29 cellular contexts compared by ENCODE assay signal in genomic region chr12:70815056-70815455, GRCh38.
"Had no signal": no experiment of that assay in that cellular context is flagged by ENCODE, and none has a peak within 500 bp of the region (broad histone marks: within the 10 kb centered on the region; RNA-seq: fewer than 3 reads in every experiment).

No MANE protein-coding gene starts in this region.

- DNase-seq: hypothalamus; immature natural killer cell; kidney; left colon; left lung; lower lobe of right lung; mammary epithelial cell; mesenchymal stem cell; naive thymus-derived CD8-positive, alpha-beta T cell; nucleus accumbens; pancreas; retina; right cardiac atrium; stimulated activated CD4-positive, alpha-beta T cell treated with anti-CD3 and anti-CD28 coated beads, Interleukin-12 subunit alpha, Interleukin-12 subunit beta, amount 100 ng/mL, for 4 hours; stimulated activated CD4-positive, alpha-beta T cell treated with anti-CD3 and anti-CD28 coated beads, Interleukin-15, amount 100 ng/mL, for 24 hours; stimulated activated CD4-positive, alpha-beta T cell treated with anti-CD3 and anti-CD28 coated beads, Interleukin-2, amount 100 ng/mL, for 24 hours; stimulated activated CD4-positive, alpha-beta T cell treated with anti-CD3 and anti-CD28 coated beads, Interleukin-4, amount 100 ng/mL, for 1 hour; stimulated activated naive B cell treated with anti-CD40 and anti-IgM and Interleukin-4, amounts not matched to agents 10 μg/mL and 1 μg/mL and 100 μg/mL, for 72 hours; stimulated activated naive CD8-positive, alpha-beta T cell treated with anti-CD3 and anti-CD28 coated beads, Interleukin-15, Interleukin-2, amounts not matched to agents 100 U/mL and 50 U/mL, for 24 hours; stomach; testis; thyroid gland; trophoblast cell; upper lobe of right lung had no signal

- H3K27ac Mint-ChIP-seq: immature natural killer cell; naive thymus-derived CD8-positive, alpha-beta T cell; nephron; stimulated activated naive B cell treated with anti-CD40 and anti-IgM and Interleukin-4, amounts not matched to agents 10 μg/mL and 1 μg/mL and 100 μg/mL, for 72 hours had no signal

- H3K4me3 ChIP-seq: left lung, lower lobe of right lung, pancreas, prostate gland, skin epidermis, stomach, testis, thyroid gland, upper lobe of right lung had no signal

- H3K9me3 ChIP-seq: left lung, lower lobe of right lung, pancreas, prostate gland, stomach, testis, thyroid gland, upper lobe of right lung had no signal

- H3K27me3 ChIP-seq: left lung, pancreas, stomach, testis, thyroid gland, upper lobe of right lung had no signal

- H3K4me3 Mint-ChIP-seq: immature natural killer cell; naive thymus-derived CD8-positive, alpha-beta T cell; nephron; neural crest cell; stimulated activated naive B cell treated with anti-CD40 and anti-IgM and Interleukin-4, amounts not matched to agents 10 μg/mL and 1 μg/mL and 100 μg/mL, for 72 hours had no signal

- H3K36me3 ChIP-seq: left lung, lower lobe of right lung, pancreas, prostate gland, stomach, thyroid gland, upper lobe of right lung had no signal

- H3K36me3 Mint-ChIP-seq: immature natural killer cell; naive thymus-derived CD8-positive, alpha-beta T cell; stimulated activated naive B cell treated with anti-CD40 and anti-IgM and Interleukin-4, amounts not matched to agents 10 μg/mL and 1 μg/mL and 100 μg/mL, for 72 hours had no signal

- ATAC-seq: left lung; lower lobe of right lung; naive thymus-derived CD8-positive, alpha-beta T cell; pancreas; right cardiac atrium; sciatic nerve; stimulated activated naive B cell treated with anti-CD40 and anti-IgM and Interleukin-4, amounts not matched to agents 10 μg/mL and 1 μg/mL and 100 μg/mL, for 72 hours; stimulated activated naive CD8-positive, alpha-beta T cell treated with anti-CD3 and anti-CD28 coated beads, Interleukin-15, Interleukin-2, amounts not matched to agents 100 U/mL and 50 U/mL, for 24 hours; upper lobe of right lung had no signal

- H3K4me1 ChIP-seq: left lung, lower lobe of right lung, pancreas, prostate gland, stomach, testis, thyroid gland, upper lobe of right lung had no signal

- H3K4me1 Mint-ChIP-seq: immature natural killer cell; naive thymus-derived CD8-positive, alpha-beta T cell; nephron; stimulated activated naive B cell treated with anti-CD40 and anti-IgM and Interleukin-4, amounts not matched to agents 10 μg/mL and 1 μg/mL and 100 μg/mL, for 72 hours had no signal
